7 cellular contexts compared by ENCODE assay signal in the genomic region with DNA sequence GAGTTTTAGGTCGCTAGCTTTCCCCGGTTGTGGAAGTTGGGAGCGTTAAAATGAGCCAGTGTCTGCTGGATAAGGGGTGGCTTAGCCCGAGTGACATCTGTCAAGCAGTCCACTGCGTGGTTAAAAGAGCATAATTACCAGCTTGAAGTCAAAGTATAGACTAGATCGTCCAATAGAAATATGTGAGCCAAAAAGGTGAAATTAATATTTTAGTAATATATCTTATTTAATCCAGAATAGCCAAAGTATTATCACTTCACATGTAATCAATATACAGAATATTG. TPM values are rescaled to one million over a fixed set of nuclear protein-coding genes. Genes with fewer than 3 reads are reported as not detected.
A peak's percentile ranks its signal among the peaks of the same experiment; 100 is the strongest.
DNase-seq lines count a peak whose midpoint lies in the region; ATAC-seq and TF ChIP-seq lines count a peak whose summit lies in the region.

No MANE protein-coding gene starts in this region.

- DNase-seq in HAP-1 (ENCODE audit: low spot score in 2 of 2) (no peak), PC-9 (no peak), fibroblast of mammary gland (ENCODE audit: low read depth) (no peak), retinal pigment epithelial cell (ENCODE audit: low read depth) (no peak), NCI-H1694 (lab: John Stamatoyannopoulos, UW) (no peak), medulla oblongata (ENCODE audit: extremely low spot score) (no peak)

- peak overlapping the region; percentile 57 for H3K4me3 ChIP-seq in HAP-1
- peak overlapping the region; percentile 82 for H3K4me3 ChIP-seq in PC-9
- H3K4me3 ChIP-seq in fibroblast of mammary gland (ENCODE audit: control insufficient read depth, low read depth, low read length): peak overlapping the region; percentile 95
- peak overlapping the region; percentile 93 for H3K4me3 ChIP-seq in retinal pigment epithelial cell (ENCODE audit: low read length)

- no peak for ATAC-seq in HG03565 (IDR thresholded peaks at IDR 0.05; ENCODE audit: unreplicated experiment)

- H3F3A ChIP-seq in PC-9 (ENCODE audit: insufficient read depth, low read depth): peaks cover 7% of the 10 kb centered on the region

- BruUV-seq in PC-9 (replicated peaks; lab: Mats Ljungman, UMichigan): no TSS peak

- H3K4me1 ChIP-seq in HAP-1: peaks cover 6% of the 10 kb centered on the region
- peaks cover 20% of the 10 kb centered on the region for H3K4me1 ChIP-seq in PC-9 (replicated peaks; ENCODE audit: insufficient read depth)

- peaks cover 10% of the 10 kb centered on the region for H3K79me2 ChIP-seq in PC-9 (ENCODE audit: low read depth)

- H3K36me3 ChIP-seq in HAP-1 (replicated peaks) (no peaks in the 10 kb centered on the region), PC-9 (ENCODE audit: low read depth) (no peaks in the 10 kb centered on the region)

- in situ Hi-C loops in HAP-1 (cut with MboI; ENCODE audit: low sequenced_read_pairs): loop anchor here (25.0 kb wide), 1 partner anchor 856 kb away; no protein-coding TSS in a partner anchor

- POLR2A ChIA-PET in PC-9 (lab: Charles Lee; ENCODE audit: unreplicated experiment): no interaction called here

- H4K20me1 ChIP-seq in PC-9 (ENCODE audit: insufficient read depth): no peaks in the 10 kb centered on the region

- no peaks in the 10 kb centered on the region for H3K9me2 ChIP-seq in PC-9 (ENCODE audit: insufficient read depth)

- CTCF ChIA-PET in PC-9 (lab: Charles Lee): interaction anchor here (0.5 kb wide), 1 partner anchor 379 kb away, joined by 3 read pairs; no protein-coding TSS in a partner anchor

- H3K27me3 ChIP-seq in HAP-1 (ENCODE audit: low read depth) (no peaks in the 10 kb centered on the region), PC-9 (ENCODE audit: insufficient read depth, low read depth) (no peaks in the 10 kb centered on the region)

- no peak overlapping the region for H3K27ac ChIP-seq in PC-9

- H3K9me3 ChIP-seq in HAP-1 (no peaks in the 10 kb centered on the region), PC-9 (ENCODE audit: insufficient read depth, low read depth) (no peaks in the 10 kb centered on the region)

- peak overlapping the region; percentile 91 for H2AFZ ChIP-seq in PC-9

- TF ChIP-seq CTCF in PC-9 (conservative IDR thresholded peaks at IDR 0.05): no peak
- no peak for TF ChIP-seq CTCF in fibroblast of mammary gland (conservative IDR thresholded peaks at IDR 0.05; ENCODE audit: control insufficient read depth, insufficient read depth, low read depth, low read length)
- no peak for TF ChIP-seq CTCF in retinal pigment epithelial cell (conservative IDR thresholded peaks at IDR 0.05; ENCODE audit: low read depth, low read length)

- intact Hi-C loops in PC-9 (cut with micrococcal nuclease; ENCODE audit: unreplicated experiment): loop anchor here (10.0 kb wide), 1 partner anchor 1201 kb away; no protein-coding TSS in a partner anchor

- peak overlapping the region; percentile 92 for H3K4me2 ChIP-seq in PC-9

RNA-seq across cellular contexts. Expression of a gene that starts 0.7 kb away (rescaled TPM):
- 16.3 and 20.9 TPM in 2 replicates for total RNA-seq in PC-9 (2021)

RNA-seq across cellular contexts. Expression of a gene that starts 17.7 kb away (rescaled TPM):
- total RNA-seq in PC-9 (2021): 265 and 350 TPM in 2 replicates

RNA-seq across cellular contexts. Expression of a gene that starts 52.3 kb away (rescaled TPM):
- total RNA-seq in PC-9 (2021): 8.4 and 12.2 TPM in 2 replicates
